1 cellular context compared by ENCODE assay signal in the genomic region with DNA sequence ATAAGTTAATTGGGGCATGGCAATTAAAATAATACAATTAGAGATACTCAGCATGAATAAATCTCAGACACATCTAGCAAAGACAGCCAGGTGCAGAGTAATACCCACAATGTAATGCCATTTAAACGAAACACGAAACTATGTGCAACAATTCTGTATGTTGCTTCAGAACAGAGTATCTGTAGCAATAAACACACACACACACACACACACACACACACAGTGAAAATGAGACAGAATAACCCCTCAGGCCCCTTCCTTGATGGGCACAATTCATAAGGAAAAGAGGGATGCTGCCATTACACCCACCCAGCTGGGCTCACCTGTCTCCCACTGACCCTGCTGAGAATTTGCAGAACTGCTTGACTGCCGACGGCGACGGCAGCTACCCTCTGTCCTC.
TF ChIP-seq lines count a peak whose summit lies in the region.

No MANE protein-coding gene starts in this region.

TF ChIP-seq in HepG2, 621 proteins besides CTCF, POLR2A, EP300 and RAD21:
- TF ChIP-seq ZBTB7B (CRISPR knock-in tag; IDR thresholded peaks at IDR 0.05): no peak
- no peak for TF ChIP-seq TOE1 (CRISPR knock-in tag; IDR thresholded peaks at IDR 0.05)
- no peak for TF ChIP-seq BHLHE40 (IDR thresholded peaks at IDR 0.05; ENCODE audit: low read length)
- no peak for TF ChIP-seq ZNF790 (CRISPR knock-in tag; IDR thresholded peaks at IDR 0.05; ENCODE audit: borderline replicate concordance)
- TF ChIP-seq ZSCAN30 (CRISPR knock-in tag; IDR thresholded peaks at IDR 0.05): no peak
- no peak for TF ChIP-seq ZBTB1 (CRISPR knock-in tag; IDR thresholded peaks at IDR 0.05; ENCODE audit: borderline replicate concordance)
- TF ChIP-seq, protein P1, sequence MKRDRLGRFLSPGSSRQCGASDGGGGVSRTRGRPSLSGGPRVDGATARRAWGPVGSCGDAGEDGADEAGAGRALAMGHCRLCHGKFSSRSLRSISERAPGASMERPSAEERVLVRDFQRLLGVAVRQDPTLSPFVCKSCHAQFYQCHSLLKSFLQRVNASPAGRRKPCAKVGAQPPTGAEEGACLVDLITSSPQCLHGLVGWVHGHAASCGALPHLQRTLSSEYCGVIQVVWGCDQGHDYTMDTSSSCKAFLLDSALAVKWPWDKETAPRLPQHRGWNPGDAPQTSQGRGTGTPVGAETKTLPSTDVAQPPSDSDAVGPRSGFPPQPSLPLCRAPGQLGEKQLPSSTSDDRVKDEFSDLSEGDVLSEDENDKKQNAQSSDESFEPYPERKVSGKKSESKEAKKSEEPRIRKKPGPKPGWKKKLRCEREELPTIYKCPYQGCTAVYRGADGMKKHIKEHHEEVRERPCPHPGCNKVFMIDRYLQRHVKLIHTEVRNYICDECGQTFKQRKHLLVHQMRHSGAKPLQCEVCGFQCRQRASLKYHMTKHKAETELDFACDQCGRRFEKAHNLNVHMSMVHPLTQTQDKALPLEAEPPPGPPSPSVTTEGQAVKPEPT (CRISPR knock-in tag; IDR thresholded peaks at IDR 0.05; ENCODE audit: low read depth): no peak
- TF ChIP-seq, protein P2, sequence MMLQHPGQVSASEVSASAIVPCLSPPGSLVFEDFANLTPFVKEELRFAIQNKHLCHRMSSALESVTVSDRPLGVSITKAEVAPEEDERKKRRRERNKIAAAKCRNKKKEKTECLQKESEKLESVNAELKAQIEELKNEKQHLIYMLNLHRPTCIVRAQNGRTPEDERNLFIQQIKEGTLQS (CRISPR knock-in tag; IDR thresholded peaks at IDR 0.05): no peak
- TF ChIP-seq ZNF629 (CRISPR knock-in tag; conservative IDR thresholded peaks at IDR 0.05): no peak
- no peak for TF ChIP-seq ZC3H4 (CRISPR knock-in tag; IDR thresholded peaks at IDR 0.05; ENCODE audit: borderline replicate concordance)
- TF ChIP-seq, protein P3, sequence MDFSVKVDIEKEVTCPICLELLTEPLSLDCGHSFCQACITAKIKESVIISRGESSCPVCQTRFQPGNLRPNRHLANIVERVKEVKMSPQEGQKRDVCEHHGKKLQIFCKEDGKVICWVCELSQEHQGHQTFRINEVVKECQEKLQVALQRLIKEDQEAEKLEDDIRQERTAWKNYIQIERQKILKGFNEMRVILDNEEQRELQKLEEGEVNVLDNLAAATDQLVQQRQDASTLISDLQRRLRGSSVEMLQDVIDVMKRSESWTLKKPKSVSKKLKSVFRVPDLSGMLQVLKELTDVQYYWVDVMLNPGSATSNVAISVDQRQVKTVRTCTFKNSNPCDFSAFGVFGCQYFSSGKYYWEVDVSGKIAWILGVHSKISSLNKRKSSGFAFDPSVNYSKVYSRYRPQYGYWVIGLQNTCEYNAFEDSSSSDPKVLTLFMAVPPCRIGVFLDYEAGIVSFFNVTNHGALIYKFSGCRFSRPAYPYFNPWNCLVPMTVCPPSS (IDR thresholded peaks at IDR 0.05): no peak
- TF ChIP-seq NR2F6 (IDR thresholded peaks at IDR 0.05): no peak
- TF ChIP-seq NR2F6 (CRISPR knock-in tag; IDR thresholded peaks at IDR 0.05): no peak
